19 cellular contexts compared by ENCODE assay signal in genomic region chr11:68402355-68403031, GRCh38. TPM values are rescaled to one million over a fixed set of nuclear protein-coding genes. Genes with fewer than 3 reads are reported as not detected.
A peak's percentile ranks its signal among the peaks of the same experiment; 100 is the strongest.
DNase-seq lines count a peak whose midpoint lies in the region; ATAC-seq and TF ChIP-seq lines count a peak whose summit lies in the region.
"Had no signal": no experiment of that assay in that cellular context is flagged by ENCODE, and none has a peak within 500 bp of the region (broad histone marks: within the 10 kb centered on the region; RNA-seq: fewer than 3 reads in every experiment).

No MANE protein-coding gene starts in this region.

- H3K4me3 Mint-ChIP-seq in CD4-positive, alpha-beta memory T cell, result no peak overlapping the region
- H3K4me3 Mint-ChIP-seq: activated T-helper 17 cell treated with anti-CD3 and anti-CD28 coated beads, Interleukin-2, amount 50 U/mL, for 72 hours had no signal

- H3K27ac ChIP-seq in CD4-positive, alpha-beta memory T cell (ENCODE audit: low read depth, low read length), result no peak overlapping the region
- H3K27ac ChIP-seq: BLaER1, colonic mucosa, HL-60, SJSA1 had no signal

- no peaks in the 10 kb centered on the region for H3K27me3 Mint-ChIP-seq in CD4-positive, alpha-beta memory T cell
- H3K27me3 Mint-ChIP-seq: activated T-helper 17 cell treated with anti-CD3 and anti-CD28 coated beads, Interleukin-2, amount 50 U/mL, for 72 hours had no signal

- intact Hi-C loops in CD4-positive, alpha-beta memory T cell (cut with micrococcal nuclease), result no loop called here

- CTCF ChIA-PET in CD4-positive, alpha-beta memory T cell (lab: Charles Lee; ENCODE audit: partially characterized antibody), result interaction anchor here (0.7 kb wide), 1 partner anchor 37 kb away, joined by 3 read pairs; no protein-coding TSS in a partner anchor

- H3K9me3 Mint-ChIP-seq in CD4-positive, alpha-beta memory T cell, result no peaks in the 10 kb centered on the region
- H3K9me3 Mint-ChIP-seq: activated T-helper 17 cell treated with anti-CD3 and anti-CD28 coated beads, Interleukin-2, amount 50 U/mL, for 72 hours had no signal

- TF ChIP-seq CTCF in BE2C (IDR thresholded peaks at IDR 0.05; ENCODE audit: low read depth, low read length) (peak; percentile 35), GM13977 (IDR thresholded peaks at IDR 0.05; ENCODE audit: extremely low read depth, insufficient read depth, missing control alignments) (peak; percentile 17), kidney epithelial cell (IDR thresholded peaks at IDR 0.05; ENCODE audit: insufficient read depth, low read length, poor library complexity, severe bottlenecking) (peak; percentile 11)

- in situ Hi-C loops in GM13977 (cut with MboI; ENCODE audit: low pct_unique_long_range_greater_than_20kb, low sequenced_read_pairs, unreplicated experiment), result no loop called here
- in situ Hi-C loops in SK-MEL-5 (cut with HindIII; ENCODE audit: low pct_unique_long_range_greater_than_20kb, low sequenced_read_pairs), result no loop called here

- DNase-seq in BE2C (peak; percentile 43), GM13977 (ENCODE audit: low spot score) (no peak), SK-MEL-5 (ENCODE audit: low read depth, low spot score) (peak; percentile 11), kidney epithelial cell (ENCODE audit: low read depth) (no peak), cerebellar cortex (ENCODE audit: low spot score) (no peak)
- no peak for DNase-seq in CD4-positive, alpha-beta memory T cell
- DNase-seq: anterior cingulate cortex, colonic mucosa, DMS153, erythroblast, NCI-H1930, NCI-H774 had no signal

- H3K36me3 Mint-ChIP-seq in CD4-positive, alpha-beta memory T cell, result no peaks in the 10 kb centered on the region

- H3K36me3 ChIP-seq in BE2C, result peaks cover 38% of the 10 kb centered on the region
- H3K36me3 ChIP-seq in kidney epithelial cell (ENCODE audit: control insufficient read depth, insufficient read depth, low read length), result no peaks in the 10 kb centered on the region
- no peaks in the 10 kb centered on the region for H3K36me3 ChIP-seq in CD4-positive, alpha-beta memory T cell (ENCODE audit: insufficient read depth, low read length)
- H3K36me3 ChIP-seq: colonic mucosa had no signal

- peaks cover 12% of the 10 kb centered on the region for H3K4me1 ChIP-seq in BE2C
- no peaks in the 10 kb centered on the region for H3K4me1 ChIP-seq in CD4-positive, alpha-beta memory T cell (ENCODE audit: insufficient read depth, low read length)
- H3K4me1 ChIP-seq: HAP-1 had no signal

- POLR2A ChIA-PET in CD4-positive, alpha-beta memory T cell (lab: Charles Lee; ENCODE audit: partially characterized antibody), result no interaction called here

- no peak overlapping the region for H3K4me3 ChIP-seq in BE2C (ENCODE audit: low read depth, low read length)
- no peak overlapping the region for H3K4me3 ChIP-seq in kidney epithelial cell (ENCODE audit: low read depth, low read length)
- no peak overlapping the region for H3K4me3 ChIP-seq in CD4-positive, alpha-beta memory T cell (ENCODE audit: low read length in 2 of 2)
- H3K4me3 ChIP-seq: BLaER1, colonic mucosa, HAP-1, SJSA1 had no signal

- no peak overlapping the region for H3K27ac Mint-ChIP-seq in CD4-positive, alpha-beta memory T cell
- H3K27ac Mint-ChIP-seq: activated T-helper 17 cell treated with anti-CD3 and anti-CD28 coated beads, Interleukin-2, amount 50 U/mL, for 72 hours had no signal

- H3K27me3 ChIP-seq in BE2C (no peaks in the 10 kb centered on the region), kidney epithelial cell (ENCODE audit: control insufficient read depth, insufficient read depth, low read length) (no peaks in the 10 kb centered on the region)
- H3K27me3 ChIP-seq in CD4-positive, alpha-beta memory T cell (ENCODE audit: insufficient read depth, low read length), result no peaks in the 10 kb centered on the region
- H3K27me3 ChIP-seq: BLaER1, colonic mucosa, SJSA1 had no signal

- no peaks in the 10 kb centered on the region for H3K9me3 ChIP-seq in BE2C
- H3K9me3 ChIP-seq in CD4-positive, alpha-beta memory T cell (ENCODE audit: control insufficient read depth in 1 of 2, low read length in 2 of 2), result no peaks in the 10 kb centered on the region
- H3K9me3 ChIP-seq: BLaER1, colonic mucosa, HAP-1, SJSA1 had no signal

- no peak for ATAC-seq in GM19395 (IDR thresholded peaks at IDR 0.05; ENCODE audit: unreplicated experiment)
- ATAC-seq in HG02970 (IDR thresholded peaks at IDR 0.05; ENCODE audit: low FRiP score, unreplicated experiment), result no peak
- ATAC-seq: activated T-helper 17 cell treated with anti-CD3 and anti-CD28 coated beads, Interleukin-2, amount 50 U/mL, for 72 hours had no signal

- no peaks in the 10 kb centered on the region for H3K4me1 Mint-ChIP-seq in CD4-positive, alpha-beta memory T cell
- H3K4me1 Mint-ChIP-seq: activated T-helper 17 cell treated with anti-CD3 and anti-CD28 coated beads, Interleukin-2, amount 50 U/mL, for 72 hours had no signal

RNA-seq across cellular contexts. Expression of gene PPP6R3, which starts 58.1 kb away (rescaled TPM):
- 107 TPM for polyA plus RNA-seq in BE2C (2012; ENCODE audit: insufficient read depth, insufficient read length, low read depth)
- 90.0 and 101 TPM in 2 replicates for total RNA-seq in SK-MEL-5 (2014; rRNA removed; shearing (Covaris generic))
- polyA plus RNA-seq in SK-MEL-5 (2015; cell fraction: cytosol; rRNA removed), result 32.7 and 55.6 TPM in 2 replicates
- 110 and 138 TPM in 2 replicates for polyA plus RNA-seq in SK-MEL-5 (2015; cell fraction: nucleus; rRNA removed)
- total RNA-seq in kidney epithelial cell, result 71.7 and 82.6 TPM in 2 replicates
- total RNA-seq in CD4-positive, alpha-beta memory T cell, result 100 to 1,000 TPM; 142 to 147 TPM
- polyA plus RNA-seq in CD4-positive, alpha-beta memory T cell, result 10 to 100 TPM; 22.2 to 51.6 TPM

Comparison
In these comparisons a context has a peak if more than half of its experiments do, and no peak if none do; other contexts are left out.
1. DNase-seq: peak in BE2C (single experiment) and SK-MEL-5 (single experiment); none in GM13977 (single experiment), kidney epithelial cell (single experiment), CD4-positive, alpha-beta memory T cell (0 of 5) and cerebellar cortex (single experiment).
2. Peak in every context shown above with its lines, with median percentiles within 50 percentile points of each other: CTCF ChIP-seq.